ENCODE assay signal across 13 cellular contexts in the genomic region with DNA sequence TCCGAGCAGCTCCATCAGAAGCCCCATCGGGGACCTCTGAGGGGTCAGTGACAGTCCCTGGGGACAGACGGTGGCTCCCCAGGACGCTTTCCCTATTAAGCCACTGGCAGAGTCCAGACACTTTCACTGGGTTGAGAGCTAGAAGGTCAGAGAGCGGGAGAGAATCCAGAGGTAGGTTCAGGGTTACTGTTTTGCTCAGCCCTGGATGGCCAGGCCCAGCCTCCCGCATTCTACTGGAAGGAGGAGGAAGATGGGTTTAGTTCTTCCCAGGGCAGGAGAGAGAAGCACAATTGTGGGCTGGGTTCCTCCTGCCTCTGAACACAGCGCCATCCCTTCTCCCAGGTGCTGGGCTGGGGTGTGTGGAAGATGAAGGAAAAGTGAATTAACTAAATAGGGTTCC.
"Had no signal": no experiment of that assay in that cellular context is flagged by ENCODE, and none has a peak within 500 bp of the region (broad histone marks: within the 10 kb centered on the region; RNA-seq: fewer than 3 reads in every experiment).

No MANE protein-coding gene starts in this region.

- H3K27me3 ChIP-seq: body of pancreas, ovary, tibial artery had no signal

- H3K27ac ChIP-seq: ovary, sigmoid colon, tibial artery had no signal

- H3K4me3 ChIP-seq: body of pancreas, ovary, sigmoid colon, tibial artery had no signal

- H3K4me1 ChIP-seq: sigmoid colon had no signal

- DNase-seq: activated CD4-positive, alpha-beta T cell treated with anti-CD3 and anti-CD28 coated beads, Interleukin-2, amount 50 U/mL, for 1 hour; activated CD8-positive, alpha-beta memory T cell treated with anti-CD3 and anti-CD28 coated beads for 24 hours; activated gamma-delta T cell treated with Interleukin-2 at 50 U/mL for 16 hours; amniotic stem cell; effector memory CD4-positive, alpha-beta T cell; foreskin melanocyte; mesendoderm; ovary; stimulated activated CD4-positive, alpha-beta T cell treated with anti-CD3 and anti-CD28 coated beads, Interleukin-1b, Interleukin-23, amount 100 ng/mL, for 48 hours; SW 1271; tibial artery had no signal

- H3K36me3 ChIP-seq: ovary, sigmoid colon, tibial artery had no signal

- H3K9me3 ChIP-seq: body of pancreas, sigmoid colon, tibial artery had no signal
